Comparison of ENCODE assay signal across 27 cellular contexts in genomic region chr19:16703677-16704076, GRCh38. TPM values are rescaled to one million over a fixed set of nuclear protein-coding genes. Genes with fewer than 3 reads are reported as not detected.
DNase-seq lines count a peak whose midpoint lies in the region; ATAC-seq, FAIRE-seq and TF ChIP-seq lines count a peak whose summit lies in the region.
"Had no signal": no experiment of that assay in that cellular context is flagged by ENCODE, and none has a peak within 500 bp of the region (broad histone marks: within the 10 kb centered on the region; RNA-seq: fewer than 3 reads in every experiment).

No MANE protein-coding gene starts in this region.

- FAIRE-seq in HepG2 (lab: Jason Lieb, UNC) (no peak), K562 (lab: Jason Lieb, UNC) (no peak)
- FAIRE-seq: A204.1, GM12878, GM12892, GM18507 had no signal

- no peaks in the 10 kb centered on the region for H3K79me2 ChIP-seq in HepG2 (ENCODE audit: insufficient read depth, low read length)
- no peaks in the 10 kb centered on the region for H3K79me2 ChIP-seq in K562 (ENCODE audit: control insufficient read depth, insufficient read depth, low read length)

- POLR2A ChIA-PET in HepG2 (lab: Yijun Ruan, JAX) (no interaction called here), K562 (lab: Yijun Ruan, JAX) (no interaction called here)

- ATAC-seq in HepG2 (no peak), right lobe of liver (no peak), K562 (no peak)
- ATAC-seq: GM12878 had no signal

- 40% methylated on average over 4 of the region's 4 CpGs for WGBS in HepG2 (ENCODE audit: low lambda C conversion rate)
- WGBS in right lobe of liver (ENCODE audit: insufficient coverage, low coverage, low lambda C conversion rate, missing lambda C conversion rate) = 81% methylated on average over 3 of the region's 4 CpGs
- 2% methylated on average over 4 of the region's 4 CpGs for WGBS in K562 (ENCODE audit: insufficient coverage, low coverage, missing lambda C conversion rate)

- H3K27me3 ChIP-seq in HepG2 (ENCODE audit: control insufficient read depth in 1 of 2, insufficient read depth in 2 of 2, low read length in 2 of 2) (no peaks in the 10 kb centered on the region), right lobe of liver (no peaks in the 10 kb centered on the region), K562 (ENCODE audit: control insufficient read depth in 2 of 2, insufficient read depth in 2 of 2, low read length in 2 of 2) (peaks cover 12 to 44% of the 10 kb centered on the region in 2 experiments; a peak in 3 of 5 replicates)
- H3K27me3 ChIP-seq: BE2C, BLaER1 had no signal

- H3K36me3 ChIP-seq in HepG2 (replicated peaks in 1 of 2; ENCODE audit: control insufficient read depth in 1 of 2, insufficient read depth in 2 of 2, low read length in 2 of 2) = no peaks in the 10 kb centered on the region
- no peaks in the 10 kb centered on the region for H3K36me3 ChIP-seq in right lobe of liver
- no peaks in the 10 kb centered on the region for H3K36me3 ChIP-seq in K562 (ENCODE audit: control insufficient read depth, insufficient read depth, low read length)
- H3K36me3 ChIP-seq: BE2C, BLaER1 had no signal

- TF ChIP-seq POLR2A in HepG2 (IDR thresholded peaks at IDR 0.05; ENCODE audit: insufficient read depth in 1 of 2, low read depth in 2 of 2, low read length in 2 of 2) = no peak
- TF ChIP-seq POLR2A in right lobe of liver (IDR thresholded peaks at IDR 0.05) = no peak
- no peak for TF ChIP-seq POLR2A in K562 (conservative IDR thresholded peaks at IDR 0.05)

- H3K4me3 ChIP-seq in HepG2 (replicated peaks in 1 of 3; ENCODE audit: insufficient read depth in 1 of 3, low read depth in 2 of 3, low read length in 3 of 3) (no peak overlapping the region), right lobe of liver (no peak overlapping the region), K562 (no peak overlapping the region)
- H3K4me3 ChIP-seq: BLaER1, GM12878 had no signal

- no TSS peak for BruUV-seq in HepG2 (replicated peaks; lab: Mats Ljungman, UMichigan)
- BruUV-seq in K562 (replicated peaks; lab: Mats Ljungman, UMichigan) = no TSS peak

- no peak overlapping the region for H3K27ac ChIP-seq in HepG2 (ENCODE audit: extremely low read length, insufficient read depth, low read length)
- H3K27ac ChIP-seq in right lobe of liver = no peak overlapping the region
- H3K27ac ChIP-seq in K562 (ENCODE audit: extremely low read depth, low read depth, low read length) = no peak overlapping the region
- H3K27ac ChIP-seq: BLaER1 had no signal

- in situ Hi-C loops in HepG2 (cut with HindIII; ENCODE audit: extremely low pct_ligation_motif_present, low pct_unique_long_range_greater_than_20kb) = no loop called here
- in situ Hi-C loops in K562 (cut with MboI) = no loop called here

- CTCF ChIA-PET in HepG2 (lab: Yijun Ruan, JAX; ENCODE audit: low intra/inter-chr PET ratio, low total read pairs) = no interaction called here
- CTCF ChIA-PET in K562 (lab: Yijun Ruan, JAX; ENCODE audit: low intra/inter-chr PET ratio) = no interaction called here

- H3K4me2 ChIP-seq in HepG2 (ENCODE audit: low read depth, low read length) (no peak overlapping the region), K562 (ENCODE audit: insufficient read depth, low read length) (no peak overlapping the region)
- H3K4me2 ChIP-seq: BLaER1 had no signal

- H3K9me3 ChIP-seq in HepG2 (ENCODE audit: low read length) (no peaks in the 10 kb centered on the region), right lobe of liver (no peaks in the 10 kb centered on the region), K562 (replicated peaks; ENCODE audit: control insufficient read depth, insufficient read depth, low read depth, low read length) (no peaks in the 10 kb centered on the region)
- H3K9me3 ChIP-seq: BE2C, BLaER1 had no signal

- TF ChIP-seq EP300 in HepG2 (IDR thresholded peaks at IDR 0.05; ENCODE audit: low read depth in 2 of 2, low read length in 2 of 2) = no peak
- no peak for TF ChIP-seq EP300 in HepG2 (CRISPR knock-in tag; IDR thresholded peaks at IDR 0.05; ENCODE audit: borderline replicate concordance)
- no peak for TF ChIP-seq EP300 in K562 (IDR thresholded peaks at IDR 0.05; ENCODE audit: low read length)

- H3K4me1 ChIP-seq in HepG2 (ENCODE audit: insufficient read depth, low read length) (peaks cover 6% of the 10 kb centered on the region), right lobe of liver (peaks cover 0 to 5% (median 2%) of the 10 kb centered on the region in 4 donors), K562 (replicated peaks in 1 of 2; ENCODE audit: control insufficient read depth in 2 of 2, insufficient read depth in 2 of 2, low read length in 2 of 2) (no peaks in the 10 kb centered on the region; a peak in 1 of 5 replicates)
- H3K4me1 ChIP-seq: BE2C, BLaER1 had no signal

- no peaks in the 10 kb centered on the region for H4K20me1 ChIP-seq in HepG2 (ENCODE audit: insufficient read depth, low read length)
- no peaks in the 10 kb centered on the region for H4K20me1 ChIP-seq in K562 (replicated peaks; ENCODE audit: control insufficient read depth, insufficient read depth, low read length)
- H4K20me1 ChIP-seq: BLaER1 had no signal

- no peak for TF ChIP-seq CTCF in HepG2 (CRISPR knock-in tag; IDR thresholded peaks at IDR 0.05)
- TF ChIP-seq CTCF in right lobe of liver (IDR thresholded peaks at IDR 0.05) = no peak
- TF ChIP-seq CTCF in K562 (IDR thresholded peaks at IDR 0.05 in 2 of 3, conservative IDR thresholded peaks at IDR 0.05 in 1 of 3; ENCODE audit: insufficient read depth in 2 of 3, low read depth in 1 of 3, low read length in 3 of 3) = no peak

- H3K9ac ChIP-seq in HepG2 (ENCODE audit: insufficient read depth, low read depth, low read length) (no peak overlapping the region), K562 (ENCODE audit: insufficient read depth in 1 of 2, low read depth in 2 of 2, low read length in 2 of 2) (no peak overlapping the region)
- H3K9ac ChIP-seq: BLaER1 had no signal

- intact Hi-C loops in HepG2 (cut with micrococcal nuclease; ENCODE audit: unreplicated experiment) = no loop called here
- intact Hi-C loops in right lobe of liver (cut with DNase I) = no loop called here
- intact Hi-C loops in K562 (cut with micrococcal nuclease) = no loop called here

- H2AFZ ChIP-seq in HepG2 (ENCODE audit: low read length) = no peak overlapping the region
- H2AFZ ChIP-seq in K562 (ENCODE audit: low read depth, low read length) = no peak overlapping the region

- DNase-seq in HepG2 (ENCODE audit: low spot score) = no peak
- no peak for DNase-seq in right lobe of liver
- DNase-seq in K562 (ENCODE audit: extremely low read depth in 1 of 4, low spot score in 3 of 4) = no peak
- no peak for DNase-seq in NAMALWA (ENCODE audit: low spot score)
- DNase-seq: 8988T; ACHN; BE2C; C1 segment of cervical spinal cord; CD4-positive, alpha-beta memory T cell; CD4-positive, CD25-positive, alpha-beta regulatory T cell; CD8-positive, alpha-beta memory T cell; COR-L47; DMS 273 treated with DMSO at 0.1 percent for 48 hours; DMS153; DMS53; DMS79; DND-41; EL; GDM1 had no signal

- TF ChIP-seq RAD21 in HepG2 (CRISPR knock-in tag; IDR thresholded peaks at IDR 0.05) (no peak), K562 (CRISPR knock-in tag; conservative IDR thresholded peaks at IDR 0.05 in 1 of 2, IDR thresholded peaks at IDR 0.05 in 1 of 2) (no peak)

- no peaks in the 10 kb centered on the region for H3K9me1 ChIP-seq in K562 (ENCODE audit: control insufficient read depth, insufficient read depth, low read length)

RNA-seq across cellular contexts. Expression of gene NWD1, which starts 16.0 kb away (rescaled TPM):
- not detected in 2 replicates for total RNA-seq in HepG2 (2016; rRNA removed; fragmentation: Illumina TruSeq; extraction: Trizol)
- not detected in 2 replicates for total RNA-seq in HepG2 (2016; cell fraction: cytosol; rRNA removed; fragmentation: Illumina TruSeq; extraction: Trizol; ENCODE audit: low read depth)
- total RNA-seq in HepG2 (2016; cell fraction: insoluble cytoplasmic fraction; rRNA removed; fragmentation: Illumina TruSeq; extraction: Trizol) = not detected in 2 replicates
- not detected in 2 replicates for total RNA-seq in HepG2 (2016; cell fraction: membrane; rRNA removed; fragmentation: Illumina TruSeq; extraction: Trizol)
- total RNA-seq in HepG2 (2016; cell fraction: nucleus; rRNA removed; fragmentation: Illumina TruSeq; extraction: Trizol) = not detected in 2 replicates
- not detected in 2 replicates for polyA plus RNA-seq in HepG2 (2011; rRNA removed)
- under 0.01 TPM in 1 of 2 replicates, not detected in the other for polyA plus RNA-seq in HepG2 (2011; cell fraction: cytosol; rRNA removed)
- 0.02 and 0.03 TPM in 2 replicates for polyA plus RNA-seq in HepG2 (2011; cell fraction: nucleus; rRNA removed)
- not detected in 2 replicates for polyA plus RNA-seq in HepG2 (2012)
- not detected in 2 replicates for polyA plus RNA-seq in HepG2 (2016; cell fraction: cytosol; fragmentation: Illumina TruSeq; extraction: Trizol; ENCODE audit: low read depth)
- not detected in 2 replicates for polyA plus RNA-seq in HepG2 (2016; cell fraction: insoluble cytoplasmic fraction; fragmentation: Illumina TruSeq; extraction: Trizol; ENCODE audit: low read depth)
- polyA plus RNA-seq in HepG2 (2016; cell fraction: membrane; fragmentation: Illumina TruSeq; extraction: Trizol; ENCODE audit: low read depth) = not detected in 2 replicates
- not detected in 2 replicates for polyA plus RNA-seq in HepG2 (2016; cell fraction: nucleus; fragmentation: Illumina TruSeq; extraction: Trizol; ENCODE audit: insufficient read depth, low read depth)
- polyA minus RNA-seq in HepG2 (2011; rRNA and poly(A)+ RNA removed; ENCODE audit: low replicate concordance) = 0.04 and 0.61 TPM in 2 replicates
- polyA minus RNA-seq in HepG2 (2011; cell fraction: cytosol; rRNA and poly(A)+ RNA removed) = not detected in 2 replicates
- polyA minus RNA-seq in HepG2 (2011; cell fraction: nucleus; rRNA and poly(A)+ RNA removed) = not detected in 2 replicates
- under 1 TPM in 1 of 6 experiments, not detected in 5; 0.09 TPM for total RNA-seq in right lobe of liver
- total RNA-seq in K562 (2011; cell fraction: chromatin; rRNA removed; ENCODE audit: low replicate concordance) = 0.02 TPM in 1 of 2 replicates, not detected in the other
- under 0.01 TPM in 1 of 2 replicates, not detected in the other for total RNA-seq in K562 (2011; cell fraction: nucleolus; rRNA removed)
- not detected in 2 replicates for total RNA-seq in K562 (2011; cell fraction: nucleoplasm; rRNA removed)
- not detected in 2 replicates for total RNA-seq in K562 (2014; rRNA removed)
- under 0.01 TPM in 1 of 2 replicates, not detected in the other for total RNA-seq in K562 (2014; rRNA removed; fragmentation: Illumina TruSeq; extraction: Trizol)
- total RNA-seq in K562 (2015; rRNA removed; fragmentation: Illumina TruSeq; extraction: Trizol) = not detected in 2 replicates
- total RNA-seq in K562 (2021) = not detected in 2 replicates
- polyA plus RNA-seq in K562 (2011; rRNA removed) = not detected in 2 replicates
- polyA plus RNA-seq in K562 (2011; cell fraction: cytosol; rRNA removed) = not detected in 2 replicates
- not detected in 2 replicates for polyA plus RNA-seq in K562 (2011; cell fraction: nucleus; rRNA removed)
- polyA plus RNA-seq in K562 (2012) = 0.01 and 0.03 TPM in 2 replicates
- not detected in 2 replicates for polyA plus RNA-seq in K562 (2014; fragmentation: Illumina TruSeq; extraction: Trizol)
- not detected for polyA plus RNA-seq in K562 (2014; fragmentation: Nextera tagmentation; extraction: Ambion mirVana)
- under 0.01 TPM in 1 of 2 replicates, not detected in the other for polyA plus RNA-seq in K562 (2014; rRNA removed)
- not detected in 2 replicates for polyA minus RNA-seq in K562 (2011; rRNA and poly(A)+ RNA removed)
- not detected in 2 replicates for polyA minus RNA-seq in K562 (2011; cell fraction: cytosol; rRNA and poly(A)+ RNA removed)
- not detected in 2 replicates for polyA minus RNA-seq in K562 (2011; cell fraction: nucleus; rRNA and poly(A)+ RNA removed)
- total RNA-seq: CD4-positive, alpha-beta memory T cell; CD4-positive, CD25-positive, alpha-beta regulatory T cell; CD8-positive, alpha-beta memory T cell; Daoy; G401 had no signal
- polyA plus RNA-seq: AG04450; CD4-positive, alpha-beta memory T cell; CD4-positive, CD25-positive, alpha-beta regulatory T cell; CD8-positive, alpha-beta memory T cell had no signal

RNA-seq across cellular contexts. Expression of gene TMEM38A, which starts 42.7 kb away (rescaled TPM):
- total RNA-seq in HepG2 (2016; rRNA removed; fragmentation: Illumina TruSeq; extraction: Trizol) = 1.7 and 4.8 TPM in 2 replicates
- 13.4 and 14.4 TPM in 2 replicates for total RNA-seq in HepG2 (2016; cell fraction: cytosol; rRNA removed; fragmentation: Illumina TruSeq; extraction: Trizol; ENCODE audit: low read depth)
- total RNA-seq in HepG2 (2016; cell fraction: insoluble cytoplasmic fraction; rRNA removed; fragmentation: Illumina TruSeq; extraction: Trizol) = 1.0 and 3.2 TPM in 2 replicates
- 5.8 and 6.7 TPM in 2 replicates for total RNA-seq in HepG2 (2016; cell fraction: membrane; rRNA removed; fragmentation: Illumina TruSeq; extraction: Trizol)
- total RNA-seq in HepG2 (2016; cell fraction: nucleus; rRNA removed; fragmentation: Illumina TruSeq; extraction: Trizol) = 2.9 and 3.9 TPM in 2 replicates
- 6.8 and 7.7 TPM in 2 replicates for polyA plus RNA-seq in HepG2 (2011; rRNA removed)
- 5.6 and 7.1 TPM in 2 replicates for polyA plus RNA-seq in HepG2 (2011; cell fraction: cytosol; rRNA removed)
- polyA plus RNA-seq in HepG2 (2011; cell fraction: nucleus; rRNA removed) = 3.8 and 5.7 TPM in 2 replicates
- polyA plus RNA-seq in HepG2 (2012) = 3.0 and 6.9 TPM in 2 replicates
- 4.3 and 4.4 TPM in 2 replicates for polyA plus RNA-seq in HepG2 (2016; cell fraction: cytosol; fragmentation: Illumina TruSeq; extraction: Trizol; ENCODE audit: low read depth)
- polyA plus RNA-seq in HepG2 (2016; cell fraction: insoluble cytoplasmic fraction; fragmentation: Illumina TruSeq; extraction: Trizol; ENCODE audit: low read depth) = 2.5 and 2.6 TPM in 2 replicates
- 5.6 and 5.9 TPM in 2 replicates for polyA plus RNA-seq in HepG2 (2016; cell fraction: membrane; fragmentation: Illumina TruSeq; extraction: Trizol; ENCODE audit: low read depth)
- polyA plus RNA-seq in HepG2 (2016; cell fraction: nucleus; fragmentation: Illumina TruSeq; extraction: Trizol; ENCODE audit: insufficient read depth, low read depth) = 5.2 TPM in 2 replicates
- 30.6 and 58.3 TPM in 2 replicates for polyA minus RNA-seq in HepG2 (2011; rRNA and poly(A)+ RNA removed; ENCODE audit: low replicate concordance)
- 2.2 and 6.2 TPM in 2 replicates for polyA minus RNA-seq in HepG2 (2011; cell fraction: cytosol; rRNA and poly(A)+ RNA removed)
- 4.1 and 7.3 TPM in 2 replicates for polyA minus RNA-seq in HepG2 (2011; cell fraction: nucleus; rRNA and poly(A)+ RNA removed)
- total RNA-seq in right lobe of liver = 1 to 10 TPM; 2.7 to 8.3 (median 5.3) TPM
- 5.1 and 6.9 TPM in 2 replicates for total RNA-seq in K562 (2011; cell fraction: chromatin; rRNA removed; ENCODE audit: low replicate concordance)
- 3.9 and 5.3 TPM in 2 replicates for total RNA-seq in K562 (2011; cell fraction: nucleolus; rRNA removed)
- total RNA-seq in K562 (2011; cell fraction: nucleoplasm; rRNA removed) = 4.2 and 4.7 TPM in 2 replicates
- 0.77 and 4.3 TPM in 2 replicates for total RNA-seq in K562 (2014; rRNA removed)
- total RNA-seq in K562 (2014; rRNA removed; fragmentation: Illumina TruSeq; extraction: Trizol) = 1.2 and 1.4 TPM in 2 replicates
- 0.90 and 1.6 TPM in 2 replicates for total RNA-seq in K562 (2015; rRNA removed; fragmentation: Illumina TruSeq; extraction: Trizol)
- 1.4 and 2.1 TPM in 2 replicates for total RNA-seq in K562 (2021)
- polyA plus RNA-seq in K562 (2011; rRNA removed) = 1.5 and 1.8 TPM in 2 replicates
- 0.72 and 2.6 TPM in 2 replicates for polyA plus RNA-seq in K562 (2011; cell fraction: cytosol; rRNA removed)
- polyA plus RNA-seq in K562 (2011; cell fraction: nucleus; rRNA removed) = 2.2 and 2.6 TPM in 2 replicates
- polyA plus RNA-seq in K562 (2012) = 1.3 and 1.4 TPM in 2 replicates
- 0.77 and 2.4 TPM in 2 replicates for polyA plus RNA-seq in K562 (2014; fragmentation: Illumina TruSeq; extraction: Trizol)
- under 1 TPM; 0.35 to 0.44 TPM for polyA plus RNA-seq in K562 (2014; fragmentation: Nextera tagmentation; extraction: Ambion mirVana)
- polyA plus RNA-seq in K562 (2014; rRNA removed) = 1.9 and 3.3 TPM in 2 replicates
- polyA minus RNA-seq in K562 (2011; rRNA and poly(A)+ RNA removed) = 0.78 and 4.0 TPM in 2 replicates
- 1.2 and 2.3 TPM in 2 replicates for polyA minus RNA-seq in K562 (2011; cell fraction: cytosol; rRNA and poly(A)+ RNA removed)
- 0.89 and 0.94 TPM in 2 replicates for polyA minus RNA-seq in K562 (2011; cell fraction: nucleus; rRNA and poly(A)+ RNA removed)
- polyA plus RNA-seq: CD8-positive, alpha-beta memory T cell had no signal

RNA-seq across cellular contexts. Expression of gene SMIM7, which starts 43.7 kb away (rescaled TPM):
- total RNA-seq in HepG2 (2016; rRNA removed; fragmentation: Illumina TruSeq; extraction: Trizol) (67.4 and 74.9 TPM in 2 replicates), right lobe of liver (10 to 100 TPM; 34.7 to 76.5 (median 41.2) TPM), K562 (2014; rRNA removed) (55.3 and 63.3 TPM in 2 replicates), K562 (2014; rRNA removed; fragmentation: Illumina TruSeq; extraction: Trizol) (102 and 109 TPM in 2 replicates), K562 (2015; rRNA removed; fragmentation: Illumina TruSeq; extraction: Trizol) (110 and 114 TPM in 2 replicates), K562 (2021) (72.5 and 72.7 TPM in 2 replicates)
- 22.7 and 23.8 TPM in 2 replicates for total RNA-seq in HepG2 (2016; cell fraction: cytosol; rRNA removed; fragmentation: Illumina TruSeq; extraction: Trizol; ENCODE audit: low read depth)
- 70.2 and 82.6 TPM in 2 replicates for total RNA-seq in HepG2 (2016; cell fraction: insoluble cytoplasmic fraction; rRNA removed; fragmentation: Illumina TruSeq; extraction: Trizol)
- total RNA-seq in HepG2 (2016; cell fraction: membrane; rRNA removed; fragmentation: Illumina TruSeq; extraction: Trizol) = 40.7 and 44.7 TPM in 2 replicates
- 59.0 and 59.2 TPM in 2 replicates for total RNA-seq in HepG2 (2016; cell fraction: nucleus; rRNA removed; fragmentation: Illumina TruSeq; extraction: Trizol)
- polyA plus RNA-seq in HepG2 (2011; rRNA removed) (54.7 and 55.7 TPM in 2 replicates), K562 (2011; rRNA removed) (95.0 and 107 TPM in 2 replicates), K562 (2014; fragmentation: Illumina TruSeq; extraction: Trizol) (85.6 and 113 TPM in 2 replicates), K562 (2014; fragmentation: Nextera tagmentation; extraction: Ambion mirVana) (100 to 1,000 TPM; 233 to 265 TPM), K562 (2014; rRNA removed) (105 and 122 TPM in 2 replicates)
- polyA plus RNA-seq in HepG2 (2011; cell fraction: cytosol; rRNA removed) = 48.4 and 57.9 TPM in 2 replicates
- 29.8 and 32.8 TPM in 2 replicates for polyA plus RNA-seq in HepG2 (2011; cell fraction: nucleus; rRNA removed)
- polyA plus RNA-seq in HepG2 (2012) = 35.2 and 40.9 TPM in 2 replicates
- polyA plus RNA-seq in HepG2 (2016; cell fraction: cytosol; fragmentation: Illumina TruSeq; extraction: Trizol; ENCODE audit: low read depth) = 23.3 and 26.2 TPM in 2 replicates
- 69.8 and 76.9 TPM in 2 replicates for polyA plus RNA-seq in HepG2 (2016; cell fraction: insoluble cytoplasmic fraction; fragmentation: Illumina TruSeq; extraction: Trizol; ENCODE audit: low read depth)
- 35.1 and 42.6 TPM in 2 replicates for polyA plus RNA-seq in HepG2 (2016; cell fraction: membrane; fragmentation: Illumina TruSeq; extraction: Trizol; ENCODE audit: low read depth)
- 93.6 and 97.3 TPM in 2 replicates for polyA plus RNA-seq in HepG2 (2016; cell fraction: nucleus; fragmentation: Illumina TruSeq; extraction: Trizol; ENCODE audit: insufficient read depth, low read depth)
- 48.4 and 75.2 TPM in 2 replicates for polyA minus RNA-seq in HepG2 (2011; rRNA and poly(A)+ RNA removed; ENCODE audit: low replicate concordance)
- 21.3 and 23.3 TPM in 2 replicates for polyA minus RNA-seq in HepG2 (2011; cell fraction: cytosol; rRNA and poly(A)+ RNA removed)
- polyA minus RNA-seq in HepG2 (2011; cell fraction: nucleus; rRNA and poly(A)+ RNA removed) = 58.6 and 66.2 TPM in 2 replicates
- total RNA-seq in K562 (2011; cell fraction: chromatin; rRNA removed; ENCODE audit: low replicate concordance) = 167 and 203 TPM in 2 replicates
- total RNA-seq in K562 (2011; cell fraction: nucleolus; rRNA removed) = 137 and 142 TPM in 2 replicates
- 167 and 208 TPM in 2 replicates for total RNA-seq in K562 (2011; cell fraction: nucleoplasm; rRNA removed)
- polyA plus RNA-seq in K562 (2011; cell fraction: cytosol; rRNA removed) = 60.8 and 84.9 TPM in 2 replicates
- polyA plus RNA-seq in K562 (2011; cell fraction: nucleus; rRNA removed) = 50.6 and 64.0 TPM in 2 replicates
- 67.5 and 69.7 TPM in 2 replicates for polyA plus RNA-seq in K562 (2012)
- polyA minus RNA-seq in K562 (2011; rRNA and poly(A)+ RNA removed) = 61.4 and 64.6 TPM in 2 replicates
- polyA minus RNA-seq in K562 (2011; cell fraction: cytosol; rRNA and poly(A)+ RNA removed) = 24.3 and 33.3 TPM in 2 replicates
- 24.4 and 40.8 TPM in 2 replicates for polyA minus RNA-seq in K562 (2011; cell fraction: nucleus; rRNA and poly(A)+ RNA removed)

Comparison
In these comparisons a context has a peak if more than half of its experiments do, and no peak if none do; other contexts are left out.
1. Of the 241 proteins assayed by ChIP-seq in both HepG2 and K562: peak only in HepG2: none; only in K562: none; in both: ZNF121; in neither: 240.